ENCODE assay signal across 8 cellular contexts in the genomic region with DNA sequence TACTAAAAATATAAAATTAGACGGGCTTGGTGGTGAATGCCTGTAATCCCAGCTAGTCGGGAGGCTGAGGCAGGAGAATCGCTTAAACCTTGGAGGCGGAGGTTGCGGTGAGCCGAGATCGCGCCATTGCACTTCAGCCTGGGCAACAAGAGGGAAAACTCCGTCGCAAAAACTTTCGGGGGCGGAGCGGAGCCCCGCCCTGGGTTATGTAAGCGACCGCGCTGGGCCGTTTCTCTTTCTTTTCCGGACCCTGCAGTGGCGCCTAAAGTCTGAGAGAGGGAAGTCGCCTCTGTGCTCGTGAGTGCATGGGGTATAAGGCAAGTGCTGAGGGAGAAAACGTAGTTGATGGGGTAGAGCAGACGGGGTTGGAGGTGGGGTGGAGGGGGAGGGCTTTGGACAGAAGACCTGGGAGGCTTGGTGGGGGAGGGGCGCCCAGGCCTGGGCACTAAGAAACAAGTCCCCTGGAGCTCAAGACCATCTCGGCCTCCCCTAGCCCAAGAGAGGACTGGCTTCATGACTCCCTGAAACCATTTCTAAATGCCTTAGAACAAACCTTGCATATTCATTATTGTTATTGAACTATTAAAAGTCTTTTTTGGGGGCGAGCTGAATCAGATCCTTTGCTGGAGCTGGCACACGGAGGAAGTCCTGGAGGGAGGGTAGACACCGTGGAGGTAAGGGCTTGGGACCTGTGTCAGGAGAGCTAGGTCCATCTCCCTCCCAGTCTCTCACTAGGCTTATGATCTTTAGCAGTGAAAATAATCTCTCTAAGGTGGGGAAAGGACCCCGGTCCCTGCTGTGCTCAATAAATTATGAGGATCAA. TPM values are rescaled to one million over a fixed set of nuclear protein-coding genes. Genes with fewer than 3 reads are reported as not detected.
DNase-seq lines count a peak whose midpoint lies in the region; ATAC-seq and TF ChIP-seq lines count a peak whose summit lies in the region.

No MANE protein-coding gene starts in this region.

- peak overlapping the region; percentile 70 for H3K4me3 ChIP-seq in AG09309 (ENCODE audit: control insufficient read depth, low read depth, low read length)
- H3K4me3 ChIP-seq in OCI-LY7 (ENCODE audit: low read depth, low read length, poor library complexity, severe bottlenecking), result peak overlapping the region; percentile 79
- H3K4me3 ChIP-seq in fibroblast of lung (replicated peaks in 1 of 4; ENCODE audit: control extremely low read depth in 1 of 4, insufficient read depth in 1 of 4, low read depth in 3 of 4, low read length in 4 of 4), result peak overlapping the region; percentile 84 to 94 (median 90)
- peak overlapping the region; percentile 81 to 89 (median 88) for H3K4me3 ChIP-seq in subcutaneous abdominal adipose tissue (ENCODE audit: low read depth in 1 of 5, low read length in 5 of 5)

- POLR2A ChIA-PET in OCI-LY7 (lab: Charles Lee), result interaction anchor here (0.7 to 1.7 kb wide), 8 partner anchors 10 to 97 kb away, joined by 3 to 6 read pairs (median 4); partner anchors contain the start of gene MICB

- TSS peak; percentile 80 for BruUV-seq in OCI-LY7 (replicated peaks; lab: Mats Ljungman, UMichigan)

- H3K27ac ChIP-seq in OCI-LY7 (ENCODE audit: low read depth, low read length, poor library complexity, severe bottlenecking), result peak overlapping the region; percentile 58
- peak overlapping the region; percentile 96 for H3K27ac ChIP-seq in fibroblast of lung (ENCODE audit: insufficient read depth, low read length)
- peak overlapping the region; percentile 99 for H3K27ac ChIP-seq in subcutaneous abdominal adipose tissue (ENCODE audit: low read depth, low read length)

- H3K4me1 ChIP-seq in OCI-LY7 (ENCODE audit: insufficient read depth, low read length, poor library complexity, severe bottlenecking), result peaks cover 25% of the 10 kb centered on the region
- peaks cover 7% of the 10 kb centered on the region for H3K4me1 ChIP-seq in fibroblast of lung (ENCODE audit: control insufficient read depth, extremely low read depth, insufficient read depth, low read length)
- peaks cover 5 to 70% (median 51%) of the 10 kb centered on the region in 5 donors for H3K4me1 ChIP-seq in subcutaneous abdominal adipose tissue (ENCODE audit: control insufficient read depth in 5 of 5, insufficient read depth in 5 of 5, low read length in 5 of 5)

- H3K79me2 ChIP-seq in OCI-LY7 (ENCODE audit: insufficient read depth, low read depth, low read length) (peaks cover 42% of the 10 kb centered on the region; the same call in 1 of the 2 replicates), fibroblast of lung (ENCODE audit: control insufficient read depth, insufficient read depth, low read length) (peaks cover 50% of the 10 kb centered on the region)

- peak overlapping the region; percentile 90 to 94 for H3K4me3 Mint-ChIP-seq in activated T-cell treated with anti-CD3 and anti-CD28 coated beads, Interleukin-2, amount 50 U/mL, for 72 hours
- H3K4me3 Mint-ChIP-seq in nephron progenitor cell, result peak overlapping the region; percentile 85

- peaks cover 8% of the 10 kb centered on the region; the same call in 1 of the 2 replicates for H3K36me3 ChIP-seq in OCI-LY7 (ENCODE audit: insufficient read depth, low read length)
- H3K36me3 ChIP-seq in fibroblast of lung (ENCODE audit: control insufficient read depth, insufficient read depth, low read length), result no peaks in the 10 kb centered on the region
- peaks cover 0 to under 1% (median 0%) of the 10 kb centered on the region in 5 donors for H3K36me3 ChIP-seq in subcutaneous abdominal adipose tissue (ENCODE audit: control insufficient read depth in 5 of 5, insufficient read depth in 5 of 5, low read length in 5 of 5)

- H3K9me2 ChIP-seq in OCI-LY7 (ENCODE audit: insufficient read depth, low read length), result no peaks in the 10 kb centered on the region

- H3K9ac ChIP-seq in fibroblast of lung (ENCODE audit: insufficient read depth, low read length), result peak overlapping the region; percentile 82
- peak overlapping the region; percentile 86 to 98 (median 92) for H3K9ac ChIP-seq in subcutaneous abdominal adipose tissue (ENCODE audit: low read length in 5 of 5)

- TF ChIP-seq CTCF in AG09309 (IDR thresholded peaks at IDR 0.05; ENCODE audit: control insufficient read depth, insufficient read depth, low read depth, low read length, missing control alignments), result no peak
- TF ChIP-seq CTCF in OCI-LY7 (conservative IDR thresholded peaks at IDR 0.05; ENCODE audit: low read length), result no peak
- TF ChIP-seq CTCF in fibroblast of lung (conservative IDR thresholded peaks at IDR 0.05 in 1 of 2, IDR thresholded peaks at IDR 0.05 in 1 of 2; ENCODE audit: low read depth in 1 of 2, low read length in 2 of 2), result no peak
- TF ChIP-seq CTCF in nephron progenitor cell (IDR thresholded peaks at IDR 0.05), result no peak

- peaks cover 11% of the 10 kb centered on the region; the same call in 1 of the 2 replicates for H4K20me1 ChIP-seq in OCI-LY7 (ENCODE audit: insufficient read depth, low read length)
- peaks cover under 1% of the 10 kb centered on the region for H4K20me1 ChIP-seq in fibroblast of lung (ENCODE audit: control insufficient read depth, extremely low read depth, insufficient read depth, low read length)

- peaks cover 0 to 7% of the 10 kb centered on the region in 2 donors for H3K36me3 Mint-ChIP-seq in activated T-cell treated with anti-CD3 and anti-CD28 coated beads, Interleukin-2, amount 50 U/mL, for 72 hours (ENCODE audit: insufficient read depth in 2 of 2)
- peaks cover 5% of the 10 kb centered on the region for H3K36me3 Mint-ChIP-seq in nephron progenitor cell (ENCODE audit: low read depth)

- H3K27ac Mint-ChIP-seq in activated T-cell treated with anti-CD3 and anti-CD28 coated beads, Interleukin-2, amount 50 U/mL, for 72 hours, result peak overlapping the region; percentile 87
- no peak overlapping the region for H3K27ac Mint-ChIP-seq in nephron progenitor cell

- intact Hi-C loops in OCI-LY7 (cut with micrococcal nuclease; ENCODE audit: unreplicated experiment), result loop anchor here (2.0 to 10.0 kb wide), 3 partner anchors 92 to 184 kb away; partner anchors contain the start of genes DDX39B, LST1 and LTB

- no peak for DNase-seq in AG09309 (ENCODE audit: low read depth)
- peak; percentile 89 for DNase-seq in OCI-LY7 (ENCODE audit: low spot score)
- peak; percentile 45 to 66 for DNase-seq in activated T-cell treated with anti-CD3 and anti-CD28 coated beads, Interleukin-2, amount 50 U/mL, for 72 hours
- peak; percentile 53 to 64 for DNase-seq in fibroblast of lung (ENCODE audit: low read depth in 2 of 2)
- DNase-seq in nephron progenitor cell, result peak; percentile 23

- no peaks in the 10 kb centered on the region for H3K9me3 ChIP-seq in OCI-LY7 (ENCODE audit: low read length)
- no peaks in the 10 kb centered on the region for H3K9me3 ChIP-seq in fibroblast of lung (ENCODE audit: control insufficient read depth, insufficient read depth, low read depth, low read length)
- H3K9me3 ChIP-seq in subcutaneous abdominal adipose tissue (ENCODE audit: control insufficient read depth in 5 of 5, low read length in 5 of 5), result no peaks in the 10 kb centered on the region

- peak; percentile 39 for ATAC-seq in GM21576 (IDR thresholded peaks at IDR 0.05; ENCODE audit: unreplicated experiment)
- peak; percentile 46 to 52 for ATAC-seq in activated T-cell treated with anti-CD3 and anti-CD28 coated beads, Interleukin-2, amount 50 U/mL, for 72 hours (replicated peaks in 1 of 2)
- ATAC-seq in HG03097 (IDR thresholded peaks at IDR 0.05; ENCODE audit: low FRiP score, unreplicated experiment), result no peak

- peaks cover 69% of the 10 kb centered on the region for H3K4me1 Mint-ChIP-seq in activated T-cell treated with anti-CD3 and anti-CD28 coated beads, Interleukin-2, amount 50 U/mL, for 72 hours (ENCODE audit: low read depth)
- H3K4me1 Mint-ChIP-seq in nephron progenitor cell, result peaks cover 40% of the 10 kb centered on the region

- H2AFZ ChIP-seq in OCI-LY7 (ENCODE audit: low read length) (peak overlapping the region; percentile 76), fibroblast of lung (ENCODE audit: low read length) (no peak overlapping the region)

- CTCF ChIA-PET in OCI-LY7 (lab: Charles Lee; ENCODE audit: unreplicated experiment), result interaction anchor here (0.6 to 1.0 kb wide), 4 partner anchors 31 to 214 kb away, joined by 3 to 5 read pairs (median 4); no protein-coding TSS in a partner anchor

- H3K4me2 ChIP-seq in OCI-LY7 (ENCODE audit: low read length), result peak overlapping the region; percentile 99
- H3K4me2 ChIP-seq in fibroblast of lung (ENCODE audit: extremely low read depth, insufficient read depth, low read length), result peak overlapping the region; percentile 79

- H3K27me3 ChIP-seq in fibroblast of lung (ENCODE audit: control insufficient read depth, insufficient read depth, low read length), result no peaks in the 10 kb centered on the region
- no peaks in the 10 kb centered on the region for H3K27me3 ChIP-seq in subcutaneous abdominal adipose tissue (ENCODE audit: control insufficient read depth in 5 of 5, insufficient read depth in 4 of 5, low read length in 5 of 5)

- no peaks in the 10 kb centered on the region for H3K9me3 Mint-ChIP-seq in activated T-cell treated with anti-CD3 and anti-CD28 coated beads, Interleukin-2, amount 50 U/mL, for 72 hours
- H3K9me3 Mint-ChIP-seq in nephron progenitor cell, result peaks cover 4% of the 10 kb centered on the region

- peaks cover 9% of the 10 kb centered on the region for H3K27me3 Mint-ChIP-seq in activated T-cell treated with anti-CD3 and anti-CD28 coated beads, Interleukin-2, amount 50 U/mL, for 72 hours (ENCODE audit: low read depth)
- peaks cover 53% of the 10 kb centered on the region for H3K27me3 Mint-ChIP-seq in nephron progenitor cell (ENCODE audit: low read depth, poor library complexity)

RNA-seq across cellular contexts. Expression of gene MICA, which starts 2.7 kb away (rescaled TPM):
- 11.9 and 15.3 TPM in 2 replicates for total RNA-seq in OCI-LY7 (2014; rRNA removed; shearing (Covaris generic))
- total RNA-seq in OCI-LY7 (2022) (8.3 and 9.9 TPM in 2 replicates), fibroblast of lung (28.5 and 85.2 TPM in 2 replicates)
- 1 to 10 TPM; 4.6 to 9.5 TPM for total RNA-seq in activated T-cell treated with anti-CD3 and anti-CD28 coated beads, Interleukin-2, amount 50 U/mL, for 72 hours
- 54.2 and 81.1 TPM in 2 replicates for polyA plus RNA-seq in fibroblast of lung
- polyA plus RNA-seq in fibroblast of lung (2012), result 40.6 and 64.6 TPM in 2 replicates
- polyA minus RNA-seq in fibroblast of lung (ENCODE audit: low replicate concordance), result 44.3 and 87.7 TPM in 2 replicates

RNA-seq across cellular contexts. Expression of gene HLA-B, which starts 43.7 kb away (rescaled TPM):
- 223 and 258 TPM in 2 replicates for total RNA-seq in OCI-LY7 (2014; rRNA removed; shearing (Covaris generic))
- total RNA-seq in OCI-LY7 (2022), result 238 and 309 TPM in 2 replicates
- 1,000 to 10,000 TPM; 3,527 to 3,556 TPM for total RNA-seq in activated T-cell treated with anti-CD3 and anti-CD28 coated beads, Interleukin-2, amount 50 U/mL, for 72 hours
- 190 and 244 TPM in 2 replicates for total RNA-seq in fibroblast of lung
- polyA plus RNA-seq in fibroblast of lung, result 441 and 1,124 TPM in 2 replicates
- 401 and 1,381 TPM in 2 replicates for polyA plus RNA-seq in fibroblast of lung (2012)
- polyA minus RNA-seq in fibroblast of lung (ENCODE audit: low replicate concordance), result 317 and 804 TPM in 2 replicates

Comparison
In these comparisons a context has a peak if more than half of its experiments do, and no peak if none do; other contexts are left out.
1. RNA of gene HLA-B, which starts 43.7 kb away (total RNA-seq): 3,527 to 3,556 TPM in activated T-cell treated with anti-CD3 and anti-CD28 coated beads, Interleukin-2, amount 50 U/mL, for 72 hours; 223 to 309 TPM in OCI-LY7 and 190 to 244 TPM in fibroblast of lung; every median in the first group is over 10 times any median in the second.
2. Peak in every context shown above with its lines, with median percentiles within 50 percentile points of each other: H3K4me3 ChIP-seq and H3K27ac ChIP-seq.